Comparison of ENCODE assay signal across 8 cellular contexts in genomic region chr3:134249935-134250716, GRCh38. TPM values are rescaled to one million over a fixed set of nuclear protein-coding genes. Genes with fewer than 3 reads are reported as not detected.
DNase-seq lines count a peak whose midpoint lies in the region; ATAC-seq and TF ChIP-seq lines count a peak whose summit lies in the region.

No MANE protein-coding gene starts in this region.

- peaks cover 45% of the 10 kb centered on the region for H3K4me1 Mint-ChIP-seq in neural crest cell

- peaks cover 52% of the 10 kb centered on the region for H3K79me2 ChIP-seq in PC-3 (ENCODE audit: low read length)

- no peaks in the 10 kb centered on the region for H3K36me3 Mint-ChIP-seq in neural crest cell (ENCODE audit: low read depth)

- BruUV-seq in PC-3 (replicated peaks; lab: Mats Ljungman, UMichigan), result no TSS peak

- H3K9me2 ChIP-seq in PC-3 (replicated peaks; ENCODE audit: low read length), result no peaks in the 10 kb centered on the region

- H3K27ac Mint-ChIP-seq in neural crest cell (ENCODE audit: unreplicated experiment), result peak overlapping the region; percentile 31

- peak overlapping the region; percentile 63 for H2AFZ ChIP-seq in PC-3 (ENCODE audit: low read length)

- H3K9me3 ChIP-seq in AG04450 (ENCODE audit: control insufficient read depth, insufficient read depth, low read length), result no peaks in the 10 kb centered on the region
- no peaks in the 10 kb centered on the region for H3K9me3 ChIP-seq in PC-3 (ENCODE audit: low read length)
- H3K9me3 ChIP-seq in testis, result no peaks in the 10 kb centered on the region

- H3K9ac ChIP-seq in PC-3 (ENCODE audit: low read length), result peak overlapping the region; percentile 74

- H3K36me3 ChIP-seq in PC-3 (ENCODE audit: low read depth, low read length) (no peaks in the 10 kb centered on the region), testis (ENCODE audit: low read depth, missing control alignments) (no peaks in the 10 kb centered on the region)

- intact Hi-C loops in PC-3 (cut with micrococcal nuclease), result loop anchor here (2.0 to 5.0 kb wide), 2 partner anchors 37 to 47 kb away; no protein-coding TSS in a partner anchor
- intact Hi-C loops in testis (cut with DNase I; ENCODE audit: low total_unique reads), result no loop called here

- TF ChIP-seq CTCF in AG04450 (IDR thresholded peaks at IDR 0.05; ENCODE audit: low read depth, low read length) (no peak), PC-3 (conservative IDR thresholded peaks at IDR 0.05; ENCODE audit: low read depth, low read length) (no peak), fibroblast of villous mesenchyme (IDR thresholded peaks at IDR 0.05; ENCODE audit: insufficient read depth, low read depth, low read length) (no peak), neural crest cell (conservative IDR thresholded peaks at IDR 0.05) (no peak), testis (IDR thresholded peaks at IDR 0.05) (no peak)

- H3K4me1 ChIP-seq in PC-3 (ENCODE audit: insufficient read depth, low read length) (peaks cover 6% of the 10 kb centered on the region; the same call in 1 of the 2 replicates), testis (peaks cover 45% of the 10 kb centered on the region)

- POLR2A ChIA-PET in AG04450 (lab: Yijun Ruan, JAX) (interaction anchor here (0.8 to 1.3 kb wide), 3 partner anchors 27 to 236 kb away, joined by 3 to 7 read pairs (median 4); partner anchors contain the start of genes ANAPC13 and CEP63), PC-3 (lab: Charles Lee; ENCODE audit: unreplicated experiment) (no interaction called here)

- no peak for TF ChIP-seq POLR2A in testis (IDR thresholded peaks at IDR 0.05)

- peaks cover 15% of the 10 kb centered on the region for H4K20me1 ChIP-seq in PC-3 (ENCODE audit: low read length)

- peak overlapping the region; percentile 93 for H3K4me3 Mint-ChIP-seq in neural crest cell

- CTCF ChIA-PET in AG04450 (lab: Charles Lee) (interaction anchor here (2.3 kb wide), 1 partner anchor 37 kb away, joined by 11 read pairs; no protein-coding TSS in a partner anchor), PC-3 (lab: Charles Lee) (no interaction called here)

- peak overlapping the region; percentile 34 for H3K27ac ChIP-seq in AG04450 (ENCODE audit: low read depth, low read length)
- no peak overlapping the region for H3K27ac ChIP-seq in PC-3 (ENCODE audit: low read length)
- peak overlapping the region; percentile 89 to 96 for H3K27ac ChIP-seq in testis

- DNase-seq in AG04450 (ENCODE audit: low read depth, low spot score) (no peak), PC-3 (peak; percentile 41), fibroblast of villous mesenchyme (ENCODE audit: low read depth) (peak; percentile 50), neural crest cell (ENCODE audit: low read depth, low spot score) (peak; percentile 51), testis (peak; percentile 66)
- peak; percentile 33 for DNase-seq in activated T-helper 9 cell treated with anti-CD3 and anti-CD28 coated beads, Interleukin-2, amount 50 U/mL, for 16 hours (ENCODE audit: low read depth)

- H3K4me3 ChIP-seq in AG04450 (ENCODE audit: low read depth, low read length), result peak overlapping the region; percentile 80
- peak overlapping the region; percentile 96 for H3K4me3 ChIP-seq in PC-3 (ENCODE audit: low read length)
- H3K4me3 ChIP-seq in fibroblast of villous mesenchyme (ENCODE audit: low read depth, low read length), result peak overlapping the region; percentile 77
- peak overlapping the region; percentile 76 for H3K4me3 ChIP-seq in testis

- peak overlapping the region; percentile 87 for H3K4me2 ChIP-seq in PC-3 (ENCODE audit: low read length)

- no peaks in the 10 kb centered on the region for H3K9me3 Mint-ChIP-seq in neural crest cell

- H3K27me3 ChIP-seq in AG04450 (ENCODE audit: control insufficient read depth, insufficient read depth, low read length), result no peaks in the 10 kb centered on the region
- no peaks in the 10 kb centered on the region for H3K27me3 ChIP-seq in PC-3 (ENCODE audit: low read length)
- no peaks in the 10 kb centered on the region for H3K27me3 ChIP-seq in testis

- no peaks in the 10 kb centered on the region for H3F3A ChIP-seq in PC-3 (ENCODE audit: low read length, unreplicated experiment)

- ATAC-seq in GM18867 (IDR thresholded peaks at IDR 0.05; ENCODE audit: unreplicated experiment) (peak; percentile 51), HG03064 (IDR thresholded peaks at IDR 0.05; ENCODE audit: low read depth, unreplicated experiment) (peak; percentile 50), PC-3 (peak; percentile 64)

- H3K27me3 Mint-ChIP-seq in neural crest cell (ENCODE audit: low read depth), result no peaks in the 10 kb centered on the region

- 0 to 1% methylated on average over 19 to 25 of the region's 85 CpGs for WGBS in testis, 2 donors

RNA-seq across cellular contexts. Expression of gene RYK, which starts 0.5 kb away (rescaled TPM):
- polyA plus RNA-seq in AG04450 (2011; rRNA removed) (67.6 and 74.5 TPM in 2 replicates), testis (ENCODE audit: insufficient read depth, low read depth, low replicate concordance) (82.6 TPM)
- polyA minus RNA-seq in AG04450 (2011; rRNA and poly(A)+ RNA removed), result 61.1 and 70.2 TPM in 2 replicates
- total RNA-seq in PC-3 (2014; rRNA removed) (44.1 and 47.2 TPM in 2 replicates), fibroblast of villous mesenchyme (103 and 161 TPM in 2 replicates), neural crest cell (56.1 and 57.4 TPM in 2 replicates), testis (100 to 1,000 TPM; 112 to 120 TPM)
